ENCODE assay signal across 8 cellular contexts in genomic region chr12:4648499-4649357, GRCh38. TPM values are rescaled to one million over a fixed set of nuclear protein-coding genes. Genes with fewer than 3 reads are reported as not detected.
DNase-seq lines count a peak whose midpoint lies in the region; ATAC-seq, FAIRE-seq and TF ChIP-seq lines count a peak whose summit lies in the region.

AKAP3 (minus strand) TSS chr12:4649051; CDS start chr12:4638196, 10,855 bp downstream.
NDUFA9 (plus strand) TSS chr12:4649114; CDS start chr12:4649127, 13 bp downstream.

- CTCF ChIA-PET in AG04449 (lab: Yijun Ruan, JAX), result interaction anchor here (1.1 to 1.2 kb wide), 3 partner anchors 10 to 15 kb away, joined by 3 read pairs; no protein-coding TSS in a partner anchor

- TF ChIP-seq CTCF in AG04449 (IDR thresholded peaks at IDR 0.05; ENCODE audit: insufficient read depth, low read length, missing control alignments), result no peak
- no peak for TF ChIP-seq CTCF in chondrocyte (IDR thresholded peaks at IDR 0.05)
- TF ChIP-seq CTCF in kidney (IDR thresholded peaks at IDR 0.05; ENCODE audit: borderline replicate concordance, extremely low read depth, insufficient read depth), result no peak

- H3K4me3 Mint-ChIP-seq in chondrocyte (ENCODE audit: unreplicated experiment), result peak within 1 kb of the TSS; percentile 99

- peak within 1 kb of the TSS; percentile 92 to 96 for H3K9ac ChIP-seq in kidney (ENCODE audit: low read length in 2 of 2)

- peaks cover 31% of the 10 kb centered on the region for H3K4me1 Mint-ChIP-seq in chondrocyte (ENCODE audit: low read depth)

- H3K36me3 ChIP-seq in kidney (ENCODE audit: control insufficient read depth in 1 of 2, insufficient read depth in 2 of 2, low read length in 2 of 2), result no peaks in the 10 kb centered on the region

- H3K9me3 Mint-ChIP-seq in chondrocyte (ENCODE audit: low read depth), result no peaks in the 10 kb centered on the region

- intact Hi-C loops in kidney (cut with DNase I), result no loop called here

- H3K4me1 ChIP-seq in kidney (ENCODE audit: control insufficient read depth in 1 of 2, insufficient read depth in 1 of 2, low read depth in 1 of 2, low read length in 2 of 2), result peaks cover 10 to 14% of the 10 kb centered on the region in 2 donors

- POLR2A ChIA-PET in AG04449 (lab: Yijun Ruan, JAX), result interaction anchor here (1.4 to 1.6 kb wide), 2 partner anchors 15 to 44 kb away, joined by 6 to 7 read pairs; no protein-coding TSS in a partner anchor

- H3K9me3 ChIP-seq in kidney (ENCODE audit: control insufficient read depth in 1 of 2, low read length in 2 of 2), result no peaks in the 10 kb centered on the region

- peak within 1 kb of the TSS; percentile 84 to 93 for H3K27ac ChIP-seq in kidney (ENCODE audit: low read depth in 2 of 2, low read length in 2 of 2)

- ATAC-seq in GM18870 (IDR thresholded peaks at IDR 0.05; ENCODE audit: unreplicated experiment) (peak; percentile 50), HG03159 (IDR thresholded peaks at IDR 0.05; ENCODE audit: unreplicated experiment) (peak; percentile 84)

- FAIRE-seq in kidney (lab: Jason Lieb, UNC), result no peak

- no peaks in the 10 kb centered on the region for H3K27me3 Mint-ChIP-seq in chondrocyte (ENCODE audit: low read depth)

- H3K27ac Mint-ChIP-seq in chondrocyte (ENCODE audit: unreplicated experiment), result peak within 1 kb of the TSS; percentile 97

- DNase-seq in AG04449 (ENCODE audit: low read depth, low spot score), result peak; percentile 51
- peak; percentile 69 for DNase-seq in NCI-H226
- DNase-seq in activated CD4-positive, CD25-positive, alpha-beta regulatory T cell treated with anti-CD3 and anti-CD28 coated beads, Interleukin-2, amount 50 U/mL, for 72 hours, result peak; percentile 77
- DNase-seq in chondrocyte (ENCODE audit: low spot score), result peak; percentile 93
- DNase-seq in kidney, result peak; percentile 91
- peak; percentile 47 to 57 for DNase-seq in stimulated activated CD4-positive, alpha-beta T cell treated with anti-CD3 and anti-CD28 coated beads, Interleukin-15, amount 100 ng/mL, for 1 hour (ENCODE audit: low read depth in 1 of 2, low spot score in 1 of 2)

- peak within 1 kb of the TSS; percentile 85 for H3K4me3 ChIP-seq in AG04449 (ENCODE audit: low read depth, low read length)
- peak within 1 kb of the TSS; percentile 98 to 99 for H3K4me3 ChIP-seq in kidney (ENCODE audit: low read length in 2 of 2)

- H3K36me3 Mint-ChIP-seq in chondrocyte (ENCODE audit: low read depth), result no peaks in the 10 kb centered on the region

RNA-seq across cellular contexts. Expression of gene AKAP3, which starts in this region (rescaled TPM):
- total RNA-seq in chondrocyte (0.26 to 0.65 TPM (median 0.57 TPM) in 3 replicates), kidney (2.7 TPM)
- polyA plus RNA-seq in kidney (ENCODE audit: insufficient read depth, low read depth, low replicate concordance), result 2.3 TPM

RNA-seq across cellular contexts. Expression of gene NDUFA9, which starts in this region (rescaled TPM):
- total RNA-seq in chondrocyte, result 68.1 to 87.9 TPM (median 68.7 TPM) in 3 replicates
- total RNA-seq in kidney, result 96.9 TPM
- polyA plus RNA-seq in kidney (ENCODE audit: insufficient read depth, low read depth, low replicate concordance), result 250 TPM

Comparison
In these comparisons a context has a peak if more than half of its experiments do, and no peak if none do; other contexts are left out.
1. Peak in every context shown above with its lines: DNase-seq, ATAC-seq, H3K4me3 ChIP-seq and H3K27ac ChIP-seq.